In the genomic region with DNA sequence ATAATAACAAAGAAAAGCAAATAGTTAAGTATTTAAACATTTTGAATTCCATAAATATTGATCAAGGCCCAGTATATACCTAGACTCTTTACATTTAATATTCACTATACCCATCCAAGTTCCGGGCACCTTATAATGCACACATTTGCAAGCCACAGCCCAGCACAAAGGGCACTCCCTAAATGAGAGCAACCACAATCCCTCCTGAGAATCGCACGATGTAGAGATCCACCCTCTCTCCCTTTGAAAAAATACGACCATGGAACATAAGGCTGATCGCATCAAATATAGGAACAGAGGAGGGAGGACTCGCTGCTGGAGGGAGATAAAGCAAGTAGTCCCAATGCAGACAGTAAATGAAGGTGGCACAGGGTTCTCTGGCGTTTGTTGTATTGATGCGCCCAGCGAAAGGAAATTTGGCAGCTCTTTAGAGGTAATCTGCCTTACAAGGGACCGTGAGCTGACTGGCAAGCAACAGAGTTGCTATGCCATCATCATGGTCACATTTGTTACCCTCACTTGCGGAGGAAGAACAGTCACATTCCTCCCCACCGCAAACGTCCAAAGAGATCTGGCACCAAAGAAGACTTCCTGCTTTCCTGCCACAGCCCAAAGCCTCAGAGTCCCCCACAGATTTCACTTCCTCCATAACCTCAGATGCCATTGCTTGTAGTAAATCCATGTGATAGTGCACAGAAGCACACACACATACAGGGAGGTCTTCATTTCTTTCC, we compare ENCODE assay signal across 9 cellular contexts. TPM values are rescaled to one million over a fixed set of nuclear protein-coding genes. Genes with fewer than 3 reads are reported as not detected.
DNase-seq lines count a peak whose midpoint lies in the region; ATAC-seq, FAIRE-seq and TF ChIP-seq lines count a peak whose summit lies in the region.
"Had no signal": no experiment of that assay in that cellular context is flagged by ENCODE, and none has a peak within 500 bp of the region (broad histone marks: within the 10 kb centered on the region; RNA-seq: fewer than 3 reads in every experiment).

No MANE protein-coding gene starts in this region.

- no peak overlapping the region for H3K27ac ChIP-seq in aorta (ENCODE audit: low read depth in 1 of 2, low read length in 2 of 2)
- H3K27ac ChIP-seq in coronary artery = no peak overlapping the region
- H3K27ac ChIP-seq: neutrophil had no signal

- no peaks in the 10 kb centered on the region for H3K27me3 ChIP-seq in aorta (ENCODE audit: control insufficient read depth in 1 of 2, insufficient read depth in 2 of 2, low read length in 1 of 2)

- POLR2A ChIA-PET in GM10248 (lab: Yijun Ruan, JAX) = no interaction called here

- no peaks in the 10 kb centered on the region for H3K4me1 ChIP-seq in aorta (ENCODE audit: control insufficient read depth in 1 of 2, insufficient read depth in 2 of 2, low read length in 2 of 2)

- peak overlapping the region; percentile 4 for H3K27ac Mint-ChIP-seq in activated T-helper 17 cell treated with anti-CD3 and anti-CD28 coated beads, Interleukin-2, amount 50 U/mL, for 72 hours

- H3K36me3 ChIP-seq in aorta (ENCODE audit: control insufficient read depth in 1 of 2, insufficient read depth in 2 of 2, low read length in 1 of 2) = no peaks in the 10 kb centered on the region
- H3K36me3 ChIP-seq: neutrophil had no signal

- CTCF ChIA-PET in GM10248 (lab: Yijun Ruan, JAX) = interaction anchor here (1.0 to 5.6 kb wide), 2 partner anchors 9 to 196 kb away, joined by 4 to 47 read pairs; no protein-coding TSS in a partner anchor

- H3K4me3 Mint-ChIP-seq in activated T-helper 17 cell treated with anti-CD3 and anti-CD28 coated beads, Interleukin-2, amount 50 U/mL, for 72 hours = peak overlapping the region; percentile 1

- peaks cover 9% of the 10 kb centered on the region for H3K4me1 Mint-ChIP-seq in activated T-helper 17 cell treated with anti-CD3 and anti-CD28 coated beads, Interleukin-2, amount 50 U/mL, for 72 hours

- peaks cover 4% of the 10 kb centered on the region for H3K27me3 Mint-ChIP-seq in activated T-helper 17 cell treated with anti-CD3 and anti-CD28 coated beads, Interleukin-2, amount 50 U/mL, for 72 hours

- H3K4me3 ChIP-seq in aorta (ENCODE audit: low read length in 2 of 2) (no peak overlapping the region), coronary artery (no peak overlapping the region)

- WGBS in aorta, 2 donors = 76 to 79% methylated on average over 13 of the region's 13 CpGs

- no peaks in the 10 kb centered on the region for H3K36me3 Mint-ChIP-seq in activated T-helper 17 cell treated with anti-CD3 and anti-CD28 coated beads, Interleukin-2, amount 50 U/mL, for 72 hours (ENCODE audit: low read depth)

- no peak for TF ChIP-seq CTCF in GM10248 (IDR thresholded peaks at IDR 0.05; ENCODE audit: control extremely low read depth, extremely low read depth, low read depth, missing control alignments)
- TF ChIP-seq CTCF in coronary artery (IDR thresholded peaks at IDR 0.05) = no peak

- intact Hi-C loops in aorta (cut with DNase I) = no loop called here

- TF ChIP-seq POLR2A in H54 (IDR thresholded peaks at IDR 0.05; ENCODE audit: low read depth, low read length) = no peak

- DNase-seq in GM10248 (ENCODE audit: extremely low spot score) (peak; percentile 24), aorta (peak in 1 of 2 donors; percentile 65), H54 (ENCODE audit: insufficient read length, low spot score) (no peak), coronary artery (ENCODE audit: low spot score) (no peak), GM19240 (ENCODE audit: insufficient read length, low spot score) (no peak)

- ATAC-seq in GM21360 (IDR thresholded peaks at IDR 0.05; ENCODE audit: unreplicated experiment) (peak; percentile 96), HG03558 (IDR thresholded peaks at IDR 0.05; ENCODE audit: extremely low read depth, unreplicated experiment) (peak; percentile 79), aorta (ENCODE audit: low FRiP score) (peak; percentile 46)
- ATAC-seq in activated T-helper 17 cell treated with anti-CD3 and anti-CD28 coated beads, Interleukin-2, amount 50 U/mL, for 72 hours (replicated peaks) = peak; percentile 87

- H3K9me3 Mint-ChIP-seq in activated T-helper 17 cell treated with anti-CD3 and anti-CD28 coated beads, Interleukin-2, amount 50 U/mL, for 72 hours = no peaks in the 10 kb centered on the region

- no peaks in the 10 kb centered on the region for H3K9me3 ChIP-seq in aorta (ENCODE audit: control insufficient read depth, low read length)
- H3K9me3 ChIP-seq: neutrophil had no signal

- FAIRE-seq in H54 (lab: Jason Lieb, UNC) = no peak

RNA-seq across cellular contexts. Expression of a gene that starts 16.1 kb away (rescaled TPM):
- total RNA-seq in activated T-helper 17 cell treated with anti-CD3 and anti-CD28 coated beads, Interleukin-2, amount 50 U/mL, for 72 hours = not detected
- not detected for total RNA-seq in aorta
- polyA plus RNA-seq in aorta = not detected

RNA-seq across cellular contexts. Expression of a gene that starts 22.5 kb away (rescaled TPM):
- total RNA-seq in activated T-helper 17 cell treated with anti-CD3 and anti-CD28 coated beads, Interleukin-2, amount 50 U/mL, for 72 hours = not detected
- total RNA-seq in aorta = not detected
- not detected for polyA plus RNA-seq in aorta

RNA-seq across cellular contexts. Expression of a gene that starts 57.5 kb away (rescaled TPM):
- 100 to 1,000 TPM; 214 to 269 TPM for total RNA-seq in activated T-helper 17 cell treated with anti-CD3 and anti-CD28 coated beads, Interleukin-2, amount 50 U/mL, for 72 hours
- 100 to 1,000 TPM in 1 of 2 donors, 10 to 100 TPM in 1; 75.6 to 123 TPM for total RNA-seq in aorta
- 100 to 1,000 TPM in 1 of 2 donors, 10 to 100 TPM in 1; 99.5 to 172 TPM for polyA plus RNA-seq in aorta

Comparison
In these comparisons a context has a peak if more than half of its experiments do, and no peak if none do; other contexts are left out.
1. ATAC-seq: peak in every context shown above with its lines; median percentile 96 in GM21360; 87 in activated T-helper 17 cell treated with anti-CD3 and anti-CD28 coated beads, Interleukin-2, amount 50 U/mL, for 72 hours; 79 in HG03558; 46 in aorta.